27 cellular contexts compared by ENCODE assay signal in genomic region chr3:40639006-40639405, GRCh38.
"Had no signal": no experiment of that assay in that cellular context is flagged by ENCODE, and none has a peak within 500 bp of the region (broad histone marks: within the 10 kb centered on the region; RNA-seq: fewer than 3 reads in every experiment).

No MANE protein-coding gene starts in this region.

- H3K27ac ChIP-seq: neural progenitor cell, ovary, parathyroid adenoma, psoas muscle, right lobe of liver, sigmoid colon, stomach, tibial artery, transverse colon, upper lobe of right lung, uterus had no signal

- H3K27me3 ChIP-seq: neural progenitor cell, ovary, right lobe of liver, sigmoid colon, stomach, tibial artery, transverse colon, upper lobe of right lung, uterus had no signal

- DNase-seq: natural killer cell; occipital lobe; ovary; posterior cingulate gyrus; psoas muscle; right cardiac atrium; right lobe of liver; sigmoid colon; small intestine; stimulated activated CD4-positive, alpha-beta T cell treated with anti-CD3 and anti-CD28 coated beads, Interleukin-15, amount 100 ng/mL, for 24 hours; stimulated activated CD4-positive, alpha-beta T cell treated with anti-CD3 and anti-CD28 coated beads, Interleukin-2, amount 100 ng/mL, for 24 hours; stimulated activated CD4-positive, alpha-beta T cell treated with anti-CD3 and anti-CD28 coated beads, Interleukin-2, amount 100 ng/mL, for 48 hours; stimulated activated CD4-positive, alpha-beta T cell treated with anti-CD3 and anti-CD28 coated beads, Interleukin-4, amount 100 ng/mL, for 24 hours; stimulated activated naive B cell treated with anti-CD40 and anti-IgM and Interleukin-4, amounts not matched to agents 10 μg/mL and 1 μg/mL and 100 μg/mL, for 72 hours; stimulated activated naive CD4-positive, alpha-beta T cell treated with Interleukin-2 at 50 U/mL for 16 hours; stomach; tibial artery; transverse colon; upper lobe of right lung; uterus had no signal

- H3K9me3 ChIP-seq: ovary, psoas muscle, right lobe of liver, uterus had no signal

- H3K27me3 Mint-ChIP-seq: stimulated activated naive B cell treated with anti-CD40 and anti-IgM and Interleukin-4, amounts not matched to agents 10 μg/mL and 1 μg/mL and 100 μg/mL, for 72 hours; stimulated activated naive CD8-positive, alpha-beta T cell treated with anti-CD3 and anti-CD28 coated beads, Interleukin-15, Interleukin-2, amounts not matched to agents 100 ng/mL and 50 ng/mL, for 24 hours had no signal

- H3K27ac Mint-ChIP-seq: natural killer cell; nephron; neural progenitor cell; progenitor cell of endocrine pancreas; stimulated activated effector memory CD8-positive, alpha-beta T cell treated with anti-CD3 and anti-CD28 coated beads, Interleukin-12 subunit alpha, Interleukin-12 subunit beta, amount 100 ng/mL, for 72 hours; stimulated activated naive B cell treated with anti-CD40 and anti-IgM and Interleukin-4, amounts not matched to agents 10 μg/mL and 1 μg/mL and 100 μg/mL, for 72 hours; stimulated activated naive CD8-positive, alpha-beta T cell treated with anti-CD3 and anti-CD28 coated beads, Interleukin-15, Interleukin-2, amounts not matched to agents 100 ng/mL and 50 ng/mL, for 24 hours; type B pancreatic cell had no signal

- H3K4me3 ChIP-seq: neural progenitor cell, ovary, psoas muscle, right lobe of liver, sigmoid colon, stomach, tibial artery, transverse colon, upper lobe of right lung, uterus had no signal

- H3K4me1 ChIP-seq: neural progenitor cell, parathyroid adenoma, psoas muscle, right lobe of liver, sigmoid colon, stomach, tibial artery, transverse colon, upper lobe of right lung, uterus had no signal

- H3K4me3 Mint-ChIP-seq: natural killer cell; nephron; neural progenitor cell; stimulated activated effector memory CD8-positive, alpha-beta T cell treated with anti-CD3 and anti-CD28 coated beads, Interleukin-12 subunit alpha, Interleukin-12 subunit beta, amount 100 ng/mL, for 72 hours; stimulated activated naive B cell treated with anti-CD40 and anti-IgM and Interleukin-4, amounts not matched to agents 10 μg/mL and 1 μg/mL and 100 μg/mL, for 72 hours; stimulated activated naive CD8-positive, alpha-beta T cell treated with anti-CD3 and anti-CD28 coated beads, Interleukin-15, Interleukin-2, amounts not matched to agents 100 ng/mL and 50 ng/mL, for 24 hours; type B pancreatic cell had no signal

- H3K36me3 ChIP-seq: neural progenitor cell, ovary, right lobe of liver, sigmoid colon, stomach, tibial artery, transverse colon, upper lobe of right lung, uterus had no signal

- H3K4me1 Mint-ChIP-seq: natural killer cell; neural progenitor cell; stimulated activated effector memory CD8-positive, alpha-beta T cell treated with anti-CD3 and anti-CD28 coated beads, Interleukin-12 subunit alpha, Interleukin-12 subunit beta, amount 100 ng/mL, for 72 hours had no signal

- ATAC-seq: natural killer cell; psoas muscle; right cardiac atrium; right lobe of liver; stimulated activated effector memory CD8-positive, alpha-beta T cell treated with anti-CD3 and anti-CD28 coated beads, Interleukin-12 subunit alpha, Interleukin-12 subunit beta, amount 100 ng/mL, for 72 hours; stimulated activated naive B cell treated with anti-CD40 and anti-IgM and Interleukin-4, amounts not matched to agents 10 μg/mL and 1 μg/mL and 100 μg/mL, for 72 hours; upper lobe of right lung had no signal

- H3K36me3 Mint-ChIP-seq: natural killer cell; neural progenitor cell; stimulated activated effector memory CD8-positive, alpha-beta T cell treated with anti-CD3 and anti-CD28 coated beads, Interleukin-12 subunit alpha, Interleukin-12 subunit beta, amount 100 ng/mL, for 72 hours; type B pancreatic cell had no signal
